ENCODE assay signal across 8 cellular contexts in the genomic region with DNA sequence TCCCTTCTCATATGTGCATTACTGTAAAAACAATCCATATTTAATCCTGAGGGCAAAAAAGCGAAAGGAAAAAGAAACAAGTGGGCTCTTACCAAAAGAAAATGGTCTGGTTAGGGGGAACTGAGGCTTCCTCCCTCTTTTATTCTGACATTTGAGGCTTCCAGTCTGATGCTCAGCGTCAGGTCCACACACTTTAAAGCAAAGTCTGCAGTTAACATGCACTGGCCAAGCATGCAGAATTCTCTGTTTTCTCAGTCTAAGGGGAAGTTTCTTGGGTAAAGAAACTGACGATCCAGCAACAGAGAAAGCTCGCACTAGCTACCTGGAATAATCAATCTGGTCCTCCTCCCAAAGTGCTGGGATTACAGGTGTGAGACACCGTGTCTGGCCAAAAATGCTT. TPM values are rescaled to one million over a fixed set of nuclear protein-coding genes. Genes with fewer than 3 reads are reported as not detected.
DNase-seq lines count a peak whose midpoint lies in the region; ATAC-seq and TF ChIP-seq lines count a peak whose summit lies in the region.

No MANE protein-coding gene starts in this region.

- TF ChIP-seq POLR2A in heart left ventricle (IDR thresholded peaks at IDR 0.05) (no peak), upper lobe of left lung (IDR thresholded peaks at IDR 0.05) (no peak)

- 49 to 55% (median 52%) methylated on average over 5 of the region's 5 CpGs for WGBS in heart left ventricle, 4 donors
- WGBS in SK-N-SH (ENCODE audit: low lambda C conversion rate): 61% methylated on average over 5 of the region's 5 CpGs
- WGBS in upper lobe of left lung, 2 donors: 44 to 55% methylated on average over 5 of the region's 5 CpGs

- TF ChIP-seq CTCF in heart left ventricle (IDR thresholded peaks at IDR 0.05): no peak
- no peak for TF ChIP-seq CTCF in SK-N-SH (IDR thresholded peaks at IDR 0.05)
- TF ChIP-seq CTCF in upper lobe of left lung (IDR thresholded peaks at IDR 0.05): no peak
- TF ChIP-seq CTCF in BE2C (IDR thresholded peaks at IDR 0.05; ENCODE audit: low read depth, low read length): no peak

- no peaks in the 10 kb centered on the region for H3F3A ChIP-seq in SK-N-SH (replicated peaks; ENCODE audit: insufficient read depth)

- peaks cover 0 to 7% (median 0%) of the 10 kb centered on the region in 12 donors for H3K4me1 ChIP-seq in heart left ventricle
- H3K4me1 ChIP-seq in SK-N-SH (ENCODE audit: control insufficient read depth in 1 of 2, insufficient read depth in 2 of 2, low read depth in 1 of 2, low read length in 1 of 2): peaks cover 0 to 2% of the 10 kb centered on the region in 2 experiments; a peak in 1 of 4 replicates
- H3K4me1 ChIP-seq in upper lobe of left lung: no peaks in the 10 kb centered on the region
- no peaks in the 10 kb centered on the region for H3K4me1 ChIP-seq in BE2C

- H3K27ac ChIP-seq in heart left ventricle: no peak overlapping the region
- H3K27ac ChIP-seq in SK-N-SH (ENCODE audit: low read depth in 2 of 2, low read length in 1 of 2): peak overlapping the region in 1 of 2 experiments; percentile 9; a peak in 1 of 4 replicates
- H3K27ac ChIP-seq in upper lobe of left lung: no peak overlapping the region

- no peak overlapping the region for H3K9ac ChIP-seq in SK-N-SH

- CTCF ChIA-PET in SK-N-SH (lab: Yijun Ruan, JAX): interaction anchor here (0.7 to 1.1 kb wide), 4 partner anchors 9 to 321 kb away, joined by 3 to 5 read pairs (median 4); no protein-coding TSS in a partner anchor

- no peak for TF ChIP-seq EP300 in SK-N-SH (IDR thresholded peaks at IDR 0.05; ENCODE audit: borderline replicate concordance in 1 of 2, low read depth in 1 of 2, low read length in 1 of 2)
- no peak for TF ChIP-seq EP300 in upper lobe of left lung (IDR thresholded peaks at IDR 0.05)

- H3K36me3 ChIP-seq in heart left ventricle (no peaks in the 10 kb centered on the region), SK-N-SH (replicated peaks in 1 of 2; ENCODE audit: control insufficient read depth in 1 of 2, insufficient read depth in 2 of 2, low read length in 1 of 2) (no peaks in the 10 kb centered on the region), upper lobe of left lung (no peaks in the 10 kb centered on the region), BE2C (no peaks in the 10 kb centered on the region)

- no peaks in the 10 kb centered on the region for H3K9me2 ChIP-seq in SK-N-SH

- H3K9me3 ChIP-seq in heart left ventricle (no peaks in the 10 kb centered on the region), SK-N-SH (no peaks in the 10 kb centered on the region), upper lobe of left lung (no peaks in the 10 kb centered on the region), BE2C (no peaks in the 10 kb centered on the region)

- intact Hi-C loops in heart left ventricle (cut with DNase I) (no loop called here), Right ventricle myocardium inferior (cut with DNase I) (no loop called here)

- no peaks in the 10 kb centered on the region for H4K20me1 ChIP-seq in SK-N-SH (ENCODE audit: insufficient read depth)

- H3K4me3 ChIP-seq in heart left ventricle: peak overlapping the region in 8 of 12 donors; percentile 4 to 45 (median 28)
- H3K4me3 ChIP-seq in SK-N-SH (ENCODE audit: low read depth in 2 of 2, low read length in 1 of 2): no peak overlapping the region; a peak in 1 of 4 replicates
- peak overlapping the region in 3 of 4 donors; percentile 9 to 32 (median 14) for H3K4me3 ChIP-seq in upper lobe of left lung
- H3K4me3 ChIP-seq in BE2C (ENCODE audit: low read depth, low read length): no peak overlapping the region

- ATAC-seq in heart left ventricle (no peak), Right ventricle myocardium inferior (no peak), left lobe of liver (peak; percentile 49), upper lobe of left lung (ENCODE audit: low FRiP score in 2 of 2) (peak in 1 of 2 donors; percentile 45), HG03442 (IDR thresholded peaks at IDR 0.05; ENCODE audit: unreplicated experiment) (no peak)

- DNase-seq in heart left ventricle: no peak
- no peak for DNase-seq in Right ventricle myocardium inferior (ENCODE audit: missing footprints)
- no peak for DNase-seq in SK-N-SH
- DNase-seq in left lobe of liver (ENCODE audit: low spot score): no peak
- no peak for DNase-seq in upper lobe of left lung
- DNase-seq in ecto neural progenitor cell (ENCODE audit: low spot score): no peak
- no peak for DNase-seq in BE2C

- POLR2A ChIA-PET in SK-N-SH (lab: Yijun Ruan, JAX): no interaction called here

- no peaks in the 10 kb centered on the region for H3K79me2 ChIP-seq in SK-N-SH (ENCODE audit: insufficient read depth)

- H3K27me3 ChIP-seq in heart left ventricle (no peaks in the 10 kb centered on the region), SK-N-SH (ENCODE audit: insufficient read depth) (no peaks in the 10 kb centered on the region), upper lobe of left lung (no peaks in the 10 kb centered on the region), BE2C (no peaks in the 10 kb centered on the region)

- no peak for TF ChIP-seq RAD21 in SK-N-SH (IDR thresholded peaks at IDR 0.05; ENCODE audit: low read length)

- H3K4me2 ChIP-seq in SK-N-SH: no peak overlapping the region

- H2AFZ ChIP-seq in SK-N-SH (ENCODE audit: low read depth): peak overlapping the region; percentile 21; the same call in 1 of the 2 replicates

TF ChIP-seq in SK-N-SH, 30 proteins besides CTCF, POLR2A, EP300 and RAD21:
- TF ChIP-seq FOSL2 (IDR thresholded peaks at IDR 0.05; ENCODE audit: borderline replicate concordance, low read depth) (no peak), ELF1 (IDR thresholded peaks at IDR 0.05) (no peak), SIN3A (IDR thresholded peaks at IDR 0.05; ENCODE audit: borderline replicate concordance, low read depth, low read length) (no peak), YY1 (IDR thresholded peaks at IDR 0.05; ENCODE audit: low read depth) (no peak), TCF12 (IDR thresholded peaks at IDR 0.05) (no peak), CHD2 (IDR thresholded peaks at IDR 0.05; ENCODE audit: low read length, partially characterized antibody) (no peak), GABPA (IDR thresholded peaks at IDR 0.05; ENCODE audit: low read depth) (no peak)
- TF ChIP-seq, protein P1, sequence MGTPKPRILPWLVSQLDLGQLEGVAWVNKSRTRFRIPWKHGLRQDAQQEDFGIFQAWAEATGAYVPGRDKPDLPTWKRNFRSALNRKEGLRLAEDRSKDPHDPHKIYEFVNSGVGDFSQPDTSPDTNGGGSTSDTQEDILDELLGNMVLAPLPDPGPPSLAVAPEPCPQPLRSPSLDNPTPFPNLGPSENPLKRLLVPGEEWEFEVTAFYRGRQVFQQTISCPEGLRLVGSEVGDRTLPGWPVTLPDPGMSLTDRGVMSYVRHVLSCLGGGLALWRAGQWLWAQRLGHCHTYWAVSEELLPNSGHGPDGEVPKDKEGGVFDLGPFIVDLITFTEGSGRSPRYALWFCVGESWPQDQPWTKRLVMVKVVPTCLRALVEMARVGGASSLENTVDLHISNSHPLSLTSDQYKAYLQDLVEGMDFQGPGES (IDR thresholded peaks at IDR 0.05; ENCODE audit: low read depth, low read length): no peak
- TF ChIP-seq, protein P2, sequence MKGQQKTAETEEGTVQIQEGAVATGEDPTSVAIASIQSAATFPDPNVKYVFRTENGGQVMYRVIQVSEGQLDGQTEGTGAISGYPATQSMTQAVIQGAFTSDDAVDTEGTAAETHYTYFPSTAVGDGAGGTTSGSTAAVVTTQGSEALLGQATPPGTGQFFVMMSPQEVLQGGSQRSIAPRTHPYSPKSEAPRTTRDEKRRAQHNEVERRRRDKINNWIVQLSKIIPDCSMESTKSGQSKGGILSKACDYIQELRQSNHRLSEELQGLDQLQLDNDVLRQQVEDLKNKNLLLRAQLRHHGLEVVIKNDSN (IDR thresholded peaks at IDR 0.05; ENCODE audit: borderline replicate concordance, low read depth): no peak

RNA-seq across cellular contexts. Expression of gene TRIM59, which starts 36.3 kb away (rescaled TPM):
- 1 to 10 TPM in 2 of 9 donors, under 1 TPM in 7; 0.16 to 3.1 (median 0.60) TPM for total RNA-seq in heart left ventricle
- polyA plus RNA-seq in heart left ventricle: under 1 TPM; 0.27 to 0.32 TPM
- total RNA-seq in Right ventricle myocardium inferior: 0.73 TPM
- 4.1 and 5.3 TPM in 2 replicates for polyA plus RNA-seq in SK-N-SH (2012; rRNA removed)
- polyA plus RNA-seq in SK-N-SH (2012; cell fraction: cytosol; rRNA removed): 5.1 and 6.1 TPM in 2 replicates
- 4.1 and 6.0 TPM in 2 replicates for polyA plus RNA-seq in SK-N-SH (2012; cell fraction: nucleus; rRNA removed)
- 0.25 TPM for total RNA-seq in left lobe of liver
- total RNA-seq in upper lobe of left lung: 1 to 10 TPM; 1.6 to 7.1 (median 3.5) TPM
- 8.0 TPM for polyA plus RNA-seq in BE2C (2012; ENCODE audit: insufficient read depth, insufficient read length, low read depth)

Comparison
In these comparisons a context has a peak if more than half of its experiments do, and no peak if none do; other contexts are left out.
1. H3K4me3 ChIP-seq: peak in heart left ventricle (8 of 12) and upper lobe of left lung (3 of 4); none in SK-N-SH (0 of 2) and BE2C (single experiment).